9 cellular contexts compared by ENCODE assay signal in the genomic region with DNA sequence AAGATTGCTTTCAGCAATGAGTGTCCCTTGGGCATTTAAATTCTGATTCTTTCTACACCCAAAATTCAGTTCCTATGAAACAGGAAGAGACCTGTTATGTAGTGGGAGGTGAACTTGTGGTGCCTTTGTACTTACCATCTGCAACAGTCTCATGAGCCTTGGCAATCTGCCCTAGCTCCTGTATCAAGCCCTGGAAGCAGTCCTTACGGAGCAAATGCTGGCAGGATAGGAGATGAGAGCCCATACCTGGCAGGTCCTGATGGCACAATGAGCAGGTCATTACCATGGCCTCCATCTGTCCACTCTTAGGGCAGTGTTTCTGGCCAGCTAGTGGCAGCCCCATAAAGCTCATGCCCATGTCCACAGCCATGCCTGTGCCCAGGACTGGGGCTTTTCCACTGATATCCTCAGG. TPM values are rescaled to one million over a fixed set of nuclear protein-coding genes. Genes with fewer than 3 reads are reported as not detected.
DNase-seq lines count a peak whose midpoint lies in the region; TF ChIP-seq lines count a peak whose summit lies in the region.
"Had no signal": no experiment of that assay in that cellular context is flagged by ENCODE, and none has a peak within 500 bp of the region (broad histone marks: within the 10 kb centered on the region; RNA-seq: fewer than 3 reads in every experiment).

No MANE protein-coding gene starts in this region.

- H3K27ac Mint-ChIP-seq in brain = peak overlapping the region; percentile 94 to 99 (median 98)

- no peaks in the 10 kb centered on the region for H3K9me3 Mint-ChIP-seq in brain

- no peaks in the 10 kb centered on the region for H3K27me3 ChIP-seq in tibial artery

- H3K9me3 ChIP-seq in tibial artery = no peaks in the 10 kb centered on the region

- TF ChIP-seq CTCF in brain (conservative IDR thresholded peaks at IDR 0.05) (no peak), tibial artery (IDR thresholded peaks at IDR 0.05) (no peak)

- no peak overlapping the region for H3K4me3 ChIP-seq in tibial artery

- intact Hi-C loops in tibial artery (cut with DNase I; ENCODE audit: low total_unique reads) = no loop called here

- peaks cover 31% of the 10 kb centered on the region for H3K4me1 Mint-ChIP-seq in brain

- H3K4me1 ChIP-seq in tibial artery = peaks cover 0 to 14% (median 7%) of the 10 kb centered on the region in 4 donors

- H3K4me3 Mint-ChIP-seq in brain = peak overlapping the region; percentile 27 to 72 (median 63)

- H3K27ac ChIP-seq in tibial artery = peak overlapping the region; percentile 31 to 68

- H3K36me3 Mint-ChIP-seq in brain = no peaks in the 10 kb centered on the region

- H3K36me3 ChIP-seq in tibial artery = peaks cover 0 to 16% (median 0%) of the 10 kb centered on the region in 3 donors

- peak; percentile 55 for DNase-seq in NCI-H1092 treated with DMSO at 0.1 percent for 48 hours (lab: John Stamatoyannopoulos, UW)
- no peak for DNase-seq in NCI-H1092 (lab: John Stamatoyannopoulos, UW)
- peak; percentile 39 for DNase-seq in left kidney (ENCODE audit: low read depth, low spot score)
- no peak for DNase-seq in tibial artery
- DNase-seq in activated CD4-positive, alpha-beta T cell treated with anti-CD3 and anti-CD28 coated beads, Interleukin-2, amount 50 U/mL, for 1 hour = no peak
- DNase-seq in hepatic stellate cell (ENCODE audit: low spot score) = no peak
- DNase-seq in NCI-H526 (lab: John Stamatoyannopoulos, UW) = no peak
- DNase-seq: foreskin melanocyte had no signal

- peaks cover 5% of the 10 kb centered on the region for H3K27me3 Mint-ChIP-seq in brain

RNA-seq across cellular contexts. Expression of gene TRIM66, which starts 10.8 kb away (rescaled TPM):
- polyA plus RNA-seq in brain (ENCODE audit: insufficient read depth, low read depth, low replicate concordance) = 3.7 TPM

RNA-seq across cellular contexts. Expression of gene RPL27A, which starts 10.9 kb away (rescaled TPM):
- 1,828 TPM for polyA plus RNA-seq in brain (ENCODE audit: insufficient read depth, low read depth, low replicate concordance)

Comparison
In these comparisons a context has a peak if more than half of its experiments do, and no peak if none do; other contexts are left out.
1. DNase-seq: peak in NCI-H1092 treated with DMSO at 0.1 percent for 48 hours (single experiment) and left kidney (single experiment); none in NCI-H1092 (single experiment), tibial artery (0 of 2), activated CD4-positive, alpha-beta T cell treated with anti-CD3 and anti-CD28 coated beads, Interleukin-2, amount 50 U/mL, for 1 hour (single experiment), hepatic stellate cell (single experiment) and NCI-H526 (0 of 2).